ENCODE assay signal across 13 cellular contexts in the genomic region with DNA sequence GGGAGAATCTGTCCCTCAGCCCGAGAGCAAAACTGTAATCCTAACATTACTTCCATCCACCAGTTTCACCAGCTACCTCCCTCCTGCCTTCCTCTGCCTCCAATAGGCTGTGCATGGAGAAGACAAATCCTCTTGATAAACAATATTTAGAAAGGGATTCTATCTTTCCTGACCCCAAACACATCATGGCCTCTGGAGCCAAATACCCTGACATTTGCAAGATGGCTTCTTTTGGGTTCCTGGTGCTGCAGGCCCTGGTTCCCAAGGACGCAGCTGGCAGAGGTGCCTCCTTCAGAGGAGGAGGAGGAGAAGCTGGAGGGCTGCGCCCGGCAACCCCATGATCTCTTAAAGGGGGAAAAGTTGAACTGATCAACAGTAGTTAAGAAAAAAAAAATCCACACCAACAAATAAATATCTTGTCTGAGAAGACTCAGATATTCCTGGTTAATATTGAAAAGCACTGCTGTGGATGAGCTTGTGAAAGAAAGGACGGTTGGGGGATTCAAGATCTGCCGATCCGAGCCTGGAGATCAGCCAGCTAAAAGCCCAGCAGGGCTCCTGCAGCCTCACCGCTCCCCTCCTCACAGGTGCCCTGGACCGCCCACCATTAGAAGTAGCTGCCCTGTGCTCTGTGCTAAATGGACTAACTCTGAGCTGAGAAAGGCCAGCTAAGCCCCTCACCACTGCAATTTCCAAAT. TPM values are rescaled to one million over a fixed set of nuclear protein-coding genes. Genes with fewer than 3 reads are reported as not detected.
DNase-seq lines count a peak whose midpoint lies in the region; ATAC-seq lines count a peak whose summit lies in the region.
"Had no signal": no experiment of that assay in that cellular context is flagged by ENCODE, and none has a peak within 500 bp of the region (broad histone marks: within the 10 kb centered on the region; RNA-seq: fewer than 3 reads in every experiment).

No MANE protein-coding gene starts in this region.

- no peak for DNase-seq in activated naive CD4-positive, alpha-beta T cell treated with anti-CD3 and anti-CD28 coated beads, Interleukin-2, amount 10 ng/mL, durations not matched to agents 7 days and 5 days
- DNase-seq in activated naive CD4-positive, alpha-beta T cell (lab: John Stamatoyannopoulos, UW) = no peak
- DNase-seq in NCI-H2171 (lab: John Stamatoyannopoulos, UW) = peak; percentile 69
- DNase-seq in activated naive CD8-positive, alpha-beta T cell treated with anti-CD3 and anti-CD28 coated beads, Interleukin-2, amount 10 ng/mL, durations not matched to agents 7 days and 5 days = no peak
- DNase-seq in mucosa of gallbladder (ENCODE audit: low spot score) = no peak
- DNase-seq: NCI-H510A; SHP77 treated with DMSO at 0.1 percent for 48 hours; stimulated activated CD4-positive, alpha-beta T cell treated with anti-CD3 and anti-CD28 coated beads, Interleukin-4, amount 100 ng/mL, for 24 hours had no signal

- no peak for ATAC-seq in activated naive CD8-positive, alpha-beta T cell treated with anti-CD3 and anti-CD28 coated beads, Interleukin-2, amount 10 ng/mL, durations not matched to agents 7 days and 5 days (ENCODE audit: low read depth)
- ATAC-seq in HG02981 (IDR thresholded peaks at IDR 0.05; ENCODE audit: unreplicated experiment) (no peak), GM21717 (IDR thresholded peaks at IDR 0.05; ENCODE audit: unreplicated experiment) (no peak)
- ATAC-seq: activated CD4-positive, CD25-positive, alpha-beta regulatory T cell treated with anti-CD3 and anti-CD28 coated beads, Interleukin-2, amount 50 U/mL, for 24 hours had no signal

- no peaks in the 10 kb centered on the region for H3K9me3 Mint-ChIP-seq in activated naive CD4-positive, alpha-beta T cell treated with anti-CD3 and anti-CD28 coated beads, Interleukin-2, amount 10 ng/mL, durations not matched to agents 7 days and 5 days
- no peaks in the 10 kb centered on the region for H3K9me3 Mint-ChIP-seq in activated naive CD8-positive, alpha-beta T cell treated with anti-CD3 and anti-CD28 coated beads, Interleukin-2, amount 10 ng/mL, durations not matched to agents 7 days and 5 days

- H3K27ac ChIP-seq in temporal lobe (ENCODE audit: low read depth, low read length) = peak overlapping the region; percentile 21
- H3K27ac ChIP-seq: C4-2B had no signal

- no peaks in the 10 kb centered on the region for H3K36me3 Mint-ChIP-seq in activated naive CD4-positive, alpha-beta T cell treated with anti-CD3 and anti-CD28 coated beads, Interleukin-2, amount 10 ng/mL, durations not matched to agents 7 days and 5 days
- no peaks in the 10 kb centered on the region for H3K36me3 Mint-ChIP-seq in activated naive CD8-positive, alpha-beta T cell treated with anti-CD3 and anti-CD28 coated beads, Interleukin-2, amount 10 ng/mL, durations not matched to agents 7 days and 5 days

- H3K4me3 Mint-ChIP-seq in activated naive CD4-positive, alpha-beta T cell treated with anti-CD3 and anti-CD28 coated beads, Interleukin-2, amount 10 ng/mL, durations not matched to agents 7 days and 5 days = peak overlapping the region; percentile 83
- peak overlapping the region; percentile 92 for H3K4me3 Mint-ChIP-seq in activated naive CD8-positive, alpha-beta T cell treated with anti-CD3 and anti-CD28 coated beads, Interleukin-2, amount 10 ng/mL, durations not matched to agents 7 days and 5 days

- H3K27me3 Mint-ChIP-seq in activated naive CD4-positive, alpha-beta T cell treated with anti-CD3 and anti-CD28 coated beads, Interleukin-2, amount 10 ng/mL, durations not matched to agents 7 days and 5 days = peaks cover 11% of the 10 kb centered on the region
- H3K27me3 Mint-ChIP-seq in activated naive CD8-positive, alpha-beta T cell treated with anti-CD3 and anti-CD28 coated beads, Interleukin-2, amount 10 ng/mL, durations not matched to agents 7 days and 5 days = peaks cover 2% of the 10 kb centered on the region

- H3K27ac Mint-ChIP-seq in activated naive CD4-positive, alpha-beta T cell treated with anti-CD3 and anti-CD28 coated beads, Interleukin-2, amount 10 ng/mL, durations not matched to agents 7 days and 5 days = no peak overlapping the region
- H3K27ac Mint-ChIP-seq in activated naive CD8-positive, alpha-beta T cell treated with anti-CD3 and anti-CD28 coated beads, Interleukin-2, amount 10 ng/mL, durations not matched to agents 7 days and 5 days = peak overlapping the region; percentile 76

- CTCF ChIA-PET in activated naive CD4-positive, alpha-beta T cell treated with anti-CD3 and anti-CD28 coated beads, Interleukin-2, amount 10 ng/mL, durations not matched to agents 7 days and 5 days (lab: Charles Lee) = interaction anchor here (0.6 to 1.8 kb wide), 6 partner anchors 17 to 248 kb away, joined by 3 to 5 read pairs (median 3); no protein-coding TSS in a partner anchor

- POLR2A ChIA-PET in activated naive CD8-positive, alpha-beta T cell treated with anti-CD3 and anti-CD28 coated beads, Interleukin-2, amount 10 ng/mL, durations not matched to agents 7 days and 5 days (lab: Charles Lee) = interaction anchor here (0.9 to 3.1 kb wide), 6 partner anchors 11 to 576 kb away, joined by 3 to 22 read pairs (median 4); no protein-coding TSS in a partner anchor

- peaks cover 25% of the 10 kb centered on the region for H3K4me1 Mint-ChIP-seq in activated naive CD4-positive, alpha-beta T cell treated with anti-CD3 and anti-CD28 coated beads, Interleukin-2, amount 10 ng/mL, durations not matched to agents 7 days and 5 days
- H3K4me1 Mint-ChIP-seq in activated naive CD8-positive, alpha-beta T cell treated with anti-CD3 and anti-CD28 coated beads, Interleukin-2, amount 10 ng/mL, durations not matched to agents 7 days and 5 days = peaks cover 30% of the 10 kb centered on the region

RNA-seq across cellular contexts. Expression of a gene that starts 51.0 kb away (rescaled TPM):
- under 1 TPM; 0.51 to 0.55 TPM for total RNA-seq in activated naive CD8-positive, alpha-beta T cell treated with anti-CD3 and anti-CD28 coated beads, Interleukin-2, amount 10 ng/mL, durations not matched to agents 7 days and 5 days
- 2.0 TPM for total RNA-seq in temporal lobe
- total RNA-seq in mucosa of gallbladder = 0.12 TPM
